ENCODE assay signal across 8 cellular contexts in genomic region chr16:11361751-11362742, GRCh38. TPM values are rescaled to one million over a fixed set of nuclear protein-coding genes. Genes with fewer than 3 reads are reported as not detected.
A peak's percentile ranks its signal among the peaks of the same experiment; 100 is the strongest.
DNase-seq lines count a peak whose midpoint lies in the region; ATAC-seq and TF ChIP-seq lines count a peak whose summit lies in the region.

No MANE protein-coding gene starts in this region.

- H3K36me3 ChIP-seq in skeletal muscle satellite cell (ENCODE audit: insufficient read depth, low read length) (no peaks in the 10 kb centered on the region), ovary (no peaks in the 10 kb centered on the region)

- H3K27ac ChIP-seq in ovary = peak overlapping the region in 1 of 2 donors; percentile 28

- H3K27ac Mint-ChIP-seq in IgD-negative memory B cell = peak overlapping the region in 2 of 3 donors; percentile 3 to 61
- peak overlapping the region; percentile 61 for H3K27ac Mint-ChIP-seq in activated T-helper 1 cell treated with anti-CD3 and anti-CD28 coated beads, Interleukin-12 subunit alpha, Interleukin-12 subunit beta, Interleukin-2, Interleukin-4 antibody, amounts not matched to agents 30 ng/mL and 10 ng/mL and 1 ng/mL, durations not matched to agents 14 hours and 24 hours and 36 hours

- H3K9me3 ChIP-seq in skeletal muscle satellite cell (replicated peaks; ENCODE audit: low read length) (no peaks in the 10 kb centered on the region), ovary (no peaks in the 10 kb centered on the region)

- no peak for TF ChIP-seq POLR2A in ovary (IDR thresholded peaks at IDR 0.05)

- peaks cover 25 to 33% (median 27%) of the 10 kb centered on the region in 3 donors for H3K4me1 Mint-ChIP-seq in IgD-negative memory B cell
- peaks cover 58% of the 10 kb centered on the region for H3K4me1 Mint-ChIP-seq in activated T-helper 1 cell treated with anti-CD3 and anti-CD28 coated beads, Interleukin-12 subunit alpha, Interleukin-12 subunit beta, Interleukin-2, Interleukin-4 antibody, amounts not matched to agents 30 ng/mL and 10 ng/mL and 1 ng/mL, durations not matched to agents 14 hours and 24 hours and 36 hours (ENCODE audit: low read depth)

- peaks cover 39% of the 10 kb centered on the region for H3K27me3 Mint-ChIP-seq in IgD-negative memory B cell
- peaks cover 11% of the 10 kb centered on the region for H3K27me3 Mint-ChIP-seq in activated T-helper 1 cell treated with anti-CD3 and anti-CD28 coated beads, Interleukin-12 subunit alpha, Interleukin-12 subunit beta, Interleukin-2, Interleukin-4 antibody, amounts not matched to agents 30 ng/mL and 10 ng/mL and 1 ng/mL, durations not matched to agents 14 hours and 24 hours and 36 hours (ENCODE audit: insufficient read depth)

- no peak for ATAC-seq in HG03439 (IDR thresholded peaks at IDR 0.05; ENCODE audit: unreplicated experiment)

- TF ChIP-seq CTCF in ovary (IDR thresholded peaks at IDR 0.05) = no peak

- peak overlapping the region; percentile 48 to 92 (median 73) for H3K4me3 Mint-ChIP-seq in IgD-negative memory B cell
- peak overlapping the region; percentile 65 for H3K4me3 Mint-ChIP-seq in activated T-helper 1 cell treated with anti-CD3 and anti-CD28 coated beads, Interleukin-12 subunit alpha, Interleukin-12 subunit beta, Interleukin-2, Interleukin-4 antibody, amounts not matched to agents 30 ng/mL and 10 ng/mL and 1 ng/mL, durations not matched to agents 14 hours and 24 hours and 36 hours

- DNase-seq in NCI-H748 (lab: John Stamatoyannopoulos, UW; ENCODE audit: unreplicated experiment) (peak; percentile 30), NCI-H748 treated with DMSO at 0.1 percent for 48 hours (lab: John Stamatoyannopoulos, UW) (no peak), NCI-H2196 (lab: John Stamatoyannopoulos, UW; ENCODE audit: unreplicated experiment) (no peak), ovary (no peak)
- DNase-seq in activated T-helper 1 cell treated with anti-CD3 and anti-CD28 coated beads, Interleukin-12 subunit alpha, Interleukin-12 subunit beta, Interleukin-2, Interleukin-4 antibody, amounts not matched to agents 30 ng/mL and 10 ng/mL and 1 ng/mL, durations not matched to agents 14 hours and 24 hours and 36 hours (ENCODE audit: low spot score) = peak; percentile 19

- intact Hi-C loops in activated T-helper 1 cell treated with anti-CD3 and anti-CD28 coated beads, Interleukin-12 subunit alpha, Interleukin-12 subunit beta, Interleukin-2, Interleukin-4 antibody, amounts not matched to agents 30 ng/mL and 10 ng/mL and 1 ng/mL, durations not matched to agents 14 hours and 24 hours and 36 hours (cut with micrococcal nuclease) = no loop called here
- intact Hi-C loops in ovary (cut with DNase I) = loop anchor here in 1 of 4 donors (5.0 kb wide), 1 partner anchor 390 kb away; no protein-coding TSS in a partner anchor

- H3K4me3 ChIP-seq in skeletal muscle satellite cell (ENCODE audit: low read length) (no peak overlapping the region), ovary (no peak overlapping the region)

- peaks cover 54% of the 10 kb centered on the region for H3K4me1 ChIP-seq in skeletal muscle satellite cell (ENCODE audit: control insufficient read depth, insufficient read depth, low read length)
- H3K4me1 ChIP-seq in ovary (ENCODE audit: insufficient read depth) = peaks cover 11% of the 10 kb centered on the region

- no peaks in the 10 kb centered on the region for H3K27me3 ChIP-seq in skeletal muscle satellite cell (ENCODE audit: control insufficient read depth, insufficient read depth, low read length)
- no peaks in the 10 kb centered on the region for H3K27me3 ChIP-seq in ovary

- H3K9ac ChIP-seq in skeletal muscle satellite cell (ENCODE audit: low read depth, low read length) = no peak overlapping the region

- no peaks in the 10 kb centered on the region for H3K9me3 Mint-ChIP-seq in IgD-negative memory B cell
- H3K9me3 Mint-ChIP-seq in activated T-helper 1 cell treated with anti-CD3 and anti-CD28 coated beads, Interleukin-12 subunit alpha, Interleukin-12 subunit beta, Interleukin-2, Interleukin-4 antibody, amounts not matched to agents 30 ng/mL and 10 ng/mL and 1 ng/mL, durations not matched to agents 14 hours and 24 hours and 36 hours = no peaks in the 10 kb centered on the region

- WGBS in ovary, 3 donors = 79 to 80% (median 80%) methylated on average over 17 of the region's 17 CpGs

- peaks cover 4% of the 10 kb centered on the region for H3K36me3 Mint-ChIP-seq in IgD-negative memory B cell
- H3K36me3 Mint-ChIP-seq in activated T-helper 1 cell treated with anti-CD3 and anti-CD28 coated beads, Interleukin-12 subunit alpha, Interleukin-12 subunit beta, Interleukin-2, Interleukin-4 antibody, amounts not matched to agents 30 ng/mL and 10 ng/mL and 1 ng/mL, durations not matched to agents 14 hours and 24 hours and 36 hours (ENCODE audit: low read depth) = no peaks in the 10 kb centered on the region

- peak overlapping the region; percentile 29 for H3K4me2 ChIP-seq in skeletal muscle satellite cell (ENCODE audit: low read length)

- no peak for TF ChIP-seq EP300 in ovary (IDR thresholded peaks at IDR 0.05)

RNA-seq across cellular contexts. Expression of gene RMI2, which starts 16.8 kb away (rescaled TPM):
- 13.8 TPM for polyA plus RNA-seq in IgD-negative memory B cell
- 49.8 and 55.7 TPM in 2 replicates for total RNA-seq in activated T-helper 1 cell treated with anti-CD3 and anti-CD28 coated beads, Interleukin-12 subunit alpha, Interleukin-12 subunit beta, Interleukin-2, Interleukin-4 antibody, amounts not matched to agents 30 ng/mL and 10 ng/mL and 1 ng/mL, durations not matched to agents 14 hours and 24 hours and 36 hours
- total RNA-seq in skeletal muscle satellite cell (2012; rRNA removed) = 3.8 and 6.1 TPM in 2 replicates
- total RNA-seq in ovary = 1 to 10 TPM; 1.6 to 6.5 (median 2.9) TPM
- polyA plus RNA-seq in ovary = 1 to 10 TPM; 4.7 to 6.7 TPM

Comparison
In these comparisons a context has a peak if more than half of its experiments do, and no peak if none do; other contexts are left out.
1. DNase-seq: peak in NCI-H748 (single experiment) and activated T-helper 1 cell treated with anti-CD3 and anti-CD28 coated beads, Interleukin-12 subunit alpha, Interleukin-12 subunit beta, Interleukin-2, Interleukin-4 antibody, amounts not matched to agents 30 ng/mL and 10 ng/mL and 1 ng/mL, durations not matched to agents 14 hours and 24 hours and 36 hours (single experiment); none in NCI-H748 treated with DMSO at 0.1 percent for 48 hours (single experiment), NCI-H2196 (single experiment) and ovary (0 of 5).